In the genomic region with DNA sequence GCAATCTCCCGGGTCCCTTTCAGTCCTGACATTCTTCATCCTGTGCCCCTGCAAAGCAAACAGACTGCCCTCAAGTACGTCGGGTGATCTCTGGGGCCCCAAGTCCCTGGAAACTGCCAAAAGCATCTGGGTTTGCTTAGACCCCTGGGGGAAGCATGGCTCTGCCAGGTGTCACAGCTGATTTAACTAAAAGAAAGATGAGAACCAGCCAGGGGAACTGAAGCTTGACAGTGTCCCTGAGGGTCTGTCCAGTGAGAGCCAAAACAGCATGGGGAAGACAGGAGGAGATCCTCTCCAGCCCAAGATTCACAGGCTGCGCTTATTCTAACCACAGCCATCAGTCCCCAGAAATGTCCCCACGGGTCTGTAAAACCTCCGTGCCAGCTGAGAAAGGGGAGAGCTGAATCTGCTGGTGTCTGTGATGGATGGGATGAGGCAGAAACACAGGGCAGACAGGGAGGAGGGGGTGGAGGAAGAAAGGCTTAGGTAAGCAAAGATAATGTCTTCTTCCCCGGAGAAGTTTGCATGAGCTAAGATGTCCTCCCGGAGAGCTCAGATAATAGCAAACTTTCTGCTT, we compare ENCODE assay signal across 19 cellular contexts. TPM values are rescaled to one million over a fixed set of nuclear protein-coding genes. Genes with fewer than 3 reads are reported as not detected.
DNase-seq lines count a peak whose midpoint lies in the region; ATAC-seq and TF ChIP-seq lines count a peak whose summit lies in the region.
"Had no signal": no experiment of that assay in that cellular context is flagged by ENCODE, and none has a peak within 500 bp of the region (broad histone marks: within the 10 kb centered on the region; RNA-seq: fewer than 3 reads in every experiment).

No MANE protein-coding gene starts in this region.

- ATAC-seq in HG02852 (IDR thresholded peaks at IDR 0.05; ENCODE audit: unreplicated experiment) (no peak), natural killer cell (no peak), HG02981 (IDR thresholded peaks at IDR 0.05; ENCODE audit: unreplicated experiment) (no peak)
- ATAC-seq: left colon; PC-3; stimulated activated effector memory CD8-positive, alpha-beta T cell treated with anti-CD3 and anti-CD28 coated beads, Interleukin-12 subunit alpha, Interleukin-12 subunit beta, amount 100 ng/mL, for 72 hours had no signal

- intact Hi-C loops in natural killer cell (cut with micrococcal nuclease), result no loop called here

- H3K9me3 Mint-ChIP-seq in chondrocyte (ENCODE audit: low read depth) (peaks cover 8% of the 10 kb centered on the region), natural killer cell (no peaks in the 10 kb centered on the region)
- H3K9me3 Mint-ChIP-seq: stimulated activated effector memory CD8-positive, alpha-beta T cell treated with anti-CD3 and anti-CD28 coated beads, Interleukin-12 subunit alpha, Interleukin-12 subunit beta, amount 100 ng/mL, for 72 hours had no signal

- H3K4me3 Mint-ChIP-seq in chondrocyte (ENCODE audit: unreplicated experiment) (no peak overlapping the region), natural killer cell (no peak overlapping the region)
- H3K4me3 Mint-ChIP-seq: stimulated activated effector memory CD8-positive, alpha-beta T cell treated with anti-CD3 and anti-CD28 coated beads, Interleukin-12 subunit alpha, Interleukin-12 subunit beta, amount 100 ng/mL, for 72 hours had no signal

- H3K79me2 ChIP-seq in parathyroid adenoma, result no peaks in the 10 kb centered on the region

- CTCF ChIA-PET in HEK293T (lab: Yijun Ruan, JAX), result interaction anchor here (0.5 to 0.8 kb wide), 3 partner anchors 51 to 226 kb away, joined by 3 to 5 read pairs (median 3); no protein-coding TSS in a partner anchor

- H3K4me1 Mint-ChIP-seq in chondrocyte (ENCODE audit: low read depth), result peaks cover 36% of the 10 kb centered on the region
- no peaks in the 10 kb centered on the region for H3K4me1 Mint-ChIP-seq in natural killer cell

- DNase-seq in DMS79 (lab: John Stamatoyannopoulos, UW) (peak; percentile 32), NCI-H146 treated with DMSO at 0.1 percent for 48 hours (lab: John Stamatoyannopoulos, UW; ENCODE audit: unreplicated experiment) (peak; percentile 84), chondrocyte (ENCODE audit: low spot score) (no peak), HEK293T (ENCODE audit: extremely low spot score) (no peak), natural killer cell (no peak)
- DNase-seq: activated gamma-delta T cell treated with Interleukin-2 at 50 U/mL for 16 hours; caudate nucleus; effector CD8-positive, alpha-beta T cell; GDM1; left colon; MG63; midbrain; PC-3; SHP77 treated with DMSO at 0.1 percent for 48 hours had no signal

- H3K4me2 ChIP-seq in parathyroid adenoma (ENCODE audit: low read length), result no peak overlapping the region

- H3K4me3 ChIP-seq in parathyroid adenoma (ENCODE audit: low read depth, low read length), result no peak overlapping the region
- H3K4me3 ChIP-seq: esophagus muscularis mucosa, MG63 had no signal

- H3K27ac Mint-ChIP-seq in chondrocyte (ENCODE audit: unreplicated experiment) (peak overlapping the region; percentile 8), natural killer cell (no peak overlapping the region)
- H3K27ac Mint-ChIP-seq: stimulated activated effector memory CD8-positive, alpha-beta T cell treated with anti-CD3 and anti-CD28 coated beads, Interleukin-12 subunit alpha, Interleukin-12 subunit beta, amount 100 ng/mL, for 72 hours had no signal

- H3K36me3 ChIP-seq in parathyroid adenoma (ENCODE audit: control insufficient read depth, insufficient read depth, low read length), result no peaks in the 10 kb centered on the region
- H3K36me3 ChIP-seq: esophagus muscularis mucosa, MG63 had no signal

- peaks cover 7% of the 10 kb centered on the region for H3K36me3 Mint-ChIP-seq in chondrocyte (ENCODE audit: low read depth)
- H3K36me3 Mint-ChIP-seq in natural killer cell, result no peaks in the 10 kb centered on the region
- H3K36me3 Mint-ChIP-seq: stimulated activated effector memory CD8-positive, alpha-beta T cell treated with anti-CD3 and anti-CD28 coated beads, Interleukin-12 subunit alpha, Interleukin-12 subunit beta, amount 100 ng/mL, for 72 hours had no signal

- H3K9me3 ChIP-seq in parathyroid adenoma (ENCODE audit: control insufficient read depth, low read length), result no peaks in the 10 kb centered on the region

- no peak overlapping the region for H3K27ac ChIP-seq in parathyroid adenoma
- H3K27ac ChIP-seq: esophagus muscularis mucosa had no signal

- H3K27me3 ChIP-seq in parathyroid adenoma (ENCODE audit: control insufficient read depth, insufficient read depth, low read length), result no peaks in the 10 kb centered on the region
- H3K27me3 ChIP-seq: esophagus muscularis mucosa, MG63 had no signal

- no peaks in the 10 kb centered on the region for H3K27me3 Mint-ChIP-seq in chondrocyte (ENCODE audit: low read depth)
- H3K27me3 Mint-ChIP-seq in natural killer cell (ENCODE audit: low read depth in 2 of 2), result peaks cover 16 to 18% of the 10 kb centered on the region in 2 donors

- no peak for TF ChIP-seq CTCF in chondrocyte (IDR thresholded peaks at IDR 0.05)
- no peak for TF ChIP-seq CTCF in parathyroid adenoma (IDR thresholded peaks at IDR 0.05)
- no peak for TF ChIP-seq CTCF in natural killer cell (IDR thresholded peaks at IDR 0.05)

- H3K4me1 ChIP-seq in parathyroid adenoma, result no peaks in the 10 kb centered on the region

- POLR2A ChIA-PET in HEK293T (lab: Yijun Ruan, JAX), result interaction anchor here (0.5 kb wide), 1 partner anchor 342 kb away, joined by 3 read pairs; no protein-coding TSS in a partner anchor

- H2AFZ ChIP-seq in parathyroid adenoma, result peak overlapping the region; percentile 42

- no peak overlapping the region for H3K9ac ChIP-seq in parathyroid adenoma

TF ChIP-seq in HEK293T, 16 proteins besides CTCF, POLR2A, EP300 and RAD21:
- no peak for TF ChIP-seq LEF1 (IDR thresholded peaks at IDR 0.05; ENCODE audit: borderline replicate concordance)
- no peak for TF ChIP-seq TARDBP (IDR thresholded peaks at IDR 0.05)
- TF ChIP-seq SP1 (IDR thresholded peaks at IDR 0.05), result no peak
- no peak for TF ChIP-seq NFRKB (IDR thresholded peaks at IDR 0.05)
- TF ChIP-seq, protein P1, sequence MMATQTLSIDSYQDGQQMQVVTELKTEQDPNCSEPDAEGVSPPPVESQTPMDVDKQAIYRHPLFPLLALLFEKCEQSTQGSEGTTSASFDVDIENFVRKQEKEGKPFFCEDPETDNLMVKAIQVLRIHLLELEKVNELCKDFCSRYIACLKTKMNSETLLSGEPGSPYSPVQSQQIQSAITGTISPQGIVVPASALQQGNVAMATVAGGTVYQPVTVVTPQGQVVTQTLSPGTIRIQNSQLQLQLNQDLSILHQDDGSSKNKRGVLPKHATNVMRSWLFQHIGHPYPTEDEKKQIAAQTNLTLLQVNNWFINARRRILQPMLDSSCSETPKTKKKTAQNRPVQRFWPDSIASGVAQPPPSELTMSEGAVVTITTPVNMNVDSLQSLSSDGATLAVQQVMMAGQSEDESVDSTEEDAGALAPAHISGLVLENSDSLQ (IDR thresholded peaks at IDR 0.05), result no peak
- TF ChIP-seq FOXA1 (IDR thresholded peaks at IDR 0.05), result no peak
- no peak for TF ChIP-seq L3MBTL2 (conservative IDR thresholded peaks at IDR 0.05)
- no peak for TF ChIP-seq ARNT (IDR thresholded peaks at IDR 0.05)
- no peak for TF ChIP-seq FOXM1 (IDR thresholded peaks at IDR 0.05; ENCODE audit: borderline replicate concordance)
- no peak for TF ChIP-seq BHLHE40 (IDR thresholded peaks at IDR 0.05; ENCODE audit: borderline replicate concordance)
- no peak for TF ChIP-seq HDGF (IDR thresholded peaks at IDR 0.05; ENCODE audit: borderline replicate concordance)

RNA-seq across cellular contexts. Expression of a gene that starts 21.3 kb away (rescaled TPM):
- total RNA-seq in chondrocyte (32.4 to 145 TPM (median 141 TPM) in 3 replicates), natural killer cell (under 1 TPM; 0.21 to 0.23 (median 0.23) TPM)
- total RNA-seq: PC-3 had no signal

Comparison
In these comparisons a context has a peak if more than half of its experiments do, and no peak if none do; other contexts are left out.
1. DNase-seq: peak in DMS79 (single experiment) and NCI-H146 treated with DMSO at 0.1 percent for 48 hours (single experiment); none in chondrocyte (single experiment), HEK293T (single experiment) and natural killer cell (single experiment).
2. RNA of a gene that starts 21.3 kb away (total RNA-seq): 32.4 to 145 TPM in chondrocyte; 0.21 to 0.23 TPM in natural killer cell; every median in the first group is over 10 times any median in the second.